8 cellular contexts compared by ENCODE assay signal in genomic region chr9:136093995-136094881, GRCh38. TPM values are rescaled to one million over a fixed set of nuclear protein-coding genes. Genes with fewer than 3 reads are reported as not detected.
DNase-seq lines count a peak whose midpoint lies in the region; ATAC-seq and TF ChIP-seq lines count a peak whose summit lies in the region.

No MANE protein-coding gene starts in this region.

- CTCF ChIA-PET in activated CD4-positive, alpha-beta T cell treated with anti-CD3 and anti-CD28 coated beads for 36 hours (lab: Charles Lee): interaction anchor here (1.0 to 1.3 kb wide), 2 partner anchors 15 to 29 kb away, joined by 3 to 6 read pairs; no protein-coding TSS in a partner anchor

- H3K9me3 ChIP-seq in colonic mucosa: no peaks in the 10 kb centered on the region

- H3K9me3 Mint-ChIP-seq in activated CD4-positive, alpha-beta T cell treated with anti-CD3 and anti-CD28 coated beads for 36 hours (ENCODE audit: low read depth): no peaks in the 10 kb centered on the region

- peak; percentile 74 for ATAC-seq in activated CD4-positive, alpha-beta T cell treated with anti-CD3 and anti-CD28 coated beads for 36 hours
- ATAC-seq in left lobe of liver (peak; percentile 77), HG02623 (IDR thresholded peaks at IDR 0.05; ENCODE audit: unreplicated experiment) (no peak)

- peak overlapping the region; percentile 94 for H3K4me3 ChIP-seq in colonic mucosa

- no peaks in the 10 kb centered on the region for H3K36me3 Mint-ChIP-seq in activated CD4-positive, alpha-beta T cell treated with anti-CD3 and anti-CD28 coated beads for 36 hours (ENCODE audit: low read depth)

- H3K9ac ChIP-seq in colonic mucosa (ENCODE audit: low read depth in 2 of 2, low read length in 2 of 2): peak overlapping the region; percentile 74 to 75

- DNase-seq in NCI-H510A (lab: John Stamatoyannopoulos, UW) (peak; percentile 57), NCI-H510A treated with DMSO at 0.1 percent for 48 hours (lab: John Stamatoyannopoulos, UW) (no peak), colonic mucosa (peak; percentile 76), left lobe of liver (ENCODE audit: low spot score) (peak; percentile 88), NCI-H1930 (lab: John Stamatoyannopoulos, UW) (no peak)
- DNase-seq in activated CD4-positive, alpha-beta T cell treated with anti-CD3 and anti-CD28 coated beads for 36 hours: peak; percentile 79
- DNase-seq in stimulated activated CD4-positive, alpha-beta T cell treated with anti-CD3 and anti-CD28 coated beads, Interleukin-4, amount 100 ng/mL, for 48 hours (ENCODE audit: low read depth in 2 of 2): peak; percentile 59 to 63

- intact Hi-C loops in activated CD4-positive, alpha-beta T cell treated with anti-CD3 and anti-CD28 coated beads for 36 hours (cut with DNase I, micrococcal nuclease): loop anchor here (1.0 to 5.0 kb wide), 3 partner anchors 24 to 187 kb away; partner anchors contain the start of genes TMEM250 (in 2 of the 2) and CAMSAP1 (in 1 of the 2)
- intact Hi-C loops in colonic mucosa (cut with DNase I): no loop called here

- H3K27me3 Mint-ChIP-seq in activated CD4-positive, alpha-beta T cell treated with anti-CD3 and anti-CD28 coated beads for 36 hours: peaks cover 5% of the 10 kb centered on the region

- TF ChIP-seq CTCF in colonic mucosa (IDR thresholded peaks at IDR 0.05): no peak

- H3K27ac Mint-ChIP-seq in activated CD4-positive, alpha-beta T cell treated with anti-CD3 and anti-CD28 coated beads for 36 hours: peak overlapping the region; percentile 63

- no peaks in the 10 kb centered on the region for H3K36me3 ChIP-seq in colonic mucosa

- POLR2A ChIA-PET in activated CD4-positive, alpha-beta T cell treated with anti-CD3 and anti-CD28 coated beads for 36 hours (lab: Charles Lee): interaction anchor here (0.7 to 1.0 kb wide), 3 partner anchors 12 to 159 kb away, joined by 3 read pairs; no protein-coding TSS in a partner anchor

- peaks cover 6% of the 10 kb centered on the region for H3K4me1 ChIP-seq in colonic mucosa

- H3K4me1 Mint-ChIP-seq in activated CD4-positive, alpha-beta T cell treated with anti-CD3 and anti-CD28 coated beads for 36 hours: peaks cover 6% of the 10 kb centered on the region

- peaks cover 8% of the 10 kb centered on the region for H3K27me3 ChIP-seq in colonic mucosa

- peak overlapping the region; percentile 85 for H3K27ac ChIP-seq in colonic mucosa

- peak overlapping the region; percentile 68 for H3K4me3 Mint-ChIP-seq in activated CD4-positive, alpha-beta T cell treated with anti-CD3 and anti-CD28 coated beads for 36 hours

RNA-seq across cellular contexts. Expression of gene NACC2, which starts 0.9 kb away (rescaled TPM):
- 1 to 10 TPM; 4.2 to 5.2 TPM for total RNA-seq in activated CD4-positive, alpha-beta T cell treated with anti-CD3 and anti-CD28 coated beads for 36 hours
- total RNA-seq in colonic mucosa (10 to 100 TPM; 20.3 to 21.0 TPM), left lobe of liver (18.4 TPM)

RNA-seq across cellular contexts. Expression of gene TMEM250, which starts 24.4 kb away (rescaled TPM):
- total RNA-seq in activated CD4-positive, alpha-beta T cell treated with anti-CD3 and anti-CD28 coated beads for 36 hours: 10 to 100 TPM; 25.4 to 28.8 TPM
- total RNA-seq in colonic mucosa (10 to 100 TPM; 40.9 to 67.2 TPM), left lobe of liver (18.2 TPM)

Comparison
In these comparisons a context has a peak if more than half of its experiments do, and no peak if none do; other contexts are left out.
1. DNase-seq: peak in NCI-H510A (single experiment), activated CD4-positive, alpha-beta T cell treated with anti-CD3 and anti-CD28 coated beads for 36 hours (single experiment), colonic mucosa (single experiment), left lobe of liver (single experiment) and stimulated activated CD4-positive, alpha-beta T cell treated with anti-CD3 and anti-CD28 coated beads, Interleukin-4, amount 100 ng/mL, for 48 hours (2 of 2); none in NCI-H510A treated with DMSO at 0.1 percent for 48 hours (single experiment) and NCI-H1930 (0 of 2).